In the genomic region with DNA sequence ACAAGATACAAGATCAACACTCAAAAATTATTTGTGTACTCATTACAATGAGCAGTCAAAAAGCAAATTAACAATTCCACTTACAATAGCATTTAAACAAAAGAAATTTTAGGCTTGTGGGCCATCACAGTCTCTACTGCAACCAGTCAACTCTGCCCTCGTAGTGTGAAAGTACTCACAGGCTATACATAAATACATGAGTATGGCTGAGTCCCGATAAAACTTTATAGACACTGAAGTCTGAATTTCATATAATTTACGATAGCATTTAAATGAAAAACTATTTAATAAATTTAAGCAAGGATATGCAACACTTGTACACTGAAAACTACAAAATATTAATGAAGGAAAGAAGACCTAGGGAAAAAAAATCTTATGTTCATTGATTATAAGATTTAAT, we compare ENCODE assay signal across 1 cellular context.
A peak's percentile ranks its signal among the peaks of the same experiment; 100 is the strongest.
TF ChIP-seq lines count a peak whose summit lies in the region.

No MANE protein-coding gene starts in this region.

TF ChIP-seq in K562, 482 proteins besides CTCF, POLR2A, EP300 and RAD21 (continued from another document):
- TF ChIP-seq, protein P1, sequence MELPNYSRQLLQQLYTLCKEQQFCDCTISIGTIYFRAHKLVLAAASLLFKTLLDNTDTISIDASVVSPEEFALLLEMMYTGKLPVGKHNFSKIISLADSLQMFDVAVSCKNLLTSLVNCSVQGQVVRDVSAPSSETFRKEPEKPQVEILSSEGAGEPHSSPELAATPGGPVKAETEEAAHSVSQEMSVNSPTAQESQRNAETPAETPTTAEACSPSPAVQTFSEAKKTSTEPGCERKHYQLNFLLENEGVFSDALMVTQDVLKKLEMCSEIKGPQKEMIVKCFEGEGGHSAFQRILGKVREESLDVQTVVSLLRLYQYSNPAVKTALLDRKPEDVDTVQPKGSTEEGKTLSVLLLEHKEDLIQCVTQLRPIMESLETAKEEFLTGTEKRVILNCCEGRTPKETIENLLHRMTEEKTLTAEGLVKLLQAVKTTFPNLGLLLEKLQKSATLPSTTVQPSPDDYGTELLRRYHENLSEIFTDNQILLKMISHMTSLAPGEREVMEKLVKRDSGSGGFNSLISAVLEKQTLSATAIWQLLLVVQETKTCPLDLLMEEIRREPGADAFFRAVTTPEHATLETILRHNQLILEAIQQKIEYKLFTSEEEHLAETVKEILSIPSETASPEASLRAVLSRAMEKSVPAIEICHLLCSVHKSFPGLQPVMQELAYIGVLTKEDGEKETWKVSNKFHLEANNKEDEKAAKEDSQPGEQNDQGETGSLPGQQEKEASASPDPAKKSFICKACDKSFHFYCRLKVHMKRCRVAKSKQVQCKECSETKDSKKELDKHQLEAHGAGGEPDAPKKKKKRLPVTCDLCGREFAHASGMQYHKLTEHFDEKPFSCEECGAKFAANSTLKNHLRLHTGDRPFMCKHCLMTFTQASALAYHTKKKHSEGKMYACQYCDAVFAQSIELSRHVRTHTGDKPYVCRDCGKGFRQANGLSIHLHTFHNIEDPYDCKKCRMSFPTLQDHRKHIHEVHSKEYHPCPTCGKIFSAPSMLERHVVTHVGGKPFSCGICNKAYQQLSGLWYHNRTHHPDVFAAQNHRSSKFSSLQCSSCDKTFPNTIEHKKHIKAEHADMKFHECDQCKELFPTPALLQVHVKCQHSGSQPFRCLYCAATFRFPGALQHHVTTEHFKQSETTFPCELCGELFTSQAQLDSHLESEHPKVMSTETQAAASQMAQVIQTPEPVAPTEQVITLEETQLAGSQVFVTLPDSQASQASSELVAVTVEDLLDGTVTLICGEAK (IDR thresholded peaks at IDR 0.05): peak; percentile 68
- TF ChIP-seq, protein P1 (CRISPR knock-in tag; IDR thresholded peaks at IDR 0.05): peak; percentile 61
